Comparison of ENCODE assay signal across 18 cellular contexts in the genomic region with DNA sequence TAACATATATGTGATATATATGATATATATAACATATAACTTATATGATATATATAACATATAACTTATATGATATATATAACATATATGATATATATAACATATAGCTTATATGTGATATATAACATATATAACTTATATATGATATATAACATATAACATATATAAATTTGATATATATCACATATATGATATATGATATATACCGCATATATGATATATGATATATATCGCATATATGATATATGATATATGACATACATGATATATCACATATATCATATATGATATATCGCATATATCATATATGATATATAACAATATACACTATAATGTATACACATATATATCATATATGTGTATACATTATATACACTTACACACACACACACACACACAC.
A peak's percentile ranks its signal among the peaks of the same experiment; 100 is the strongest.
DNase-seq lines count a peak whose midpoint lies in the region; ATAC-seq, FAIRE-seq and TF ChIP-seq lines count a peak whose summit lies in the region.
"Had no signal": no experiment of that assay in that cellular context is flagged by ENCODE, and none has a peak within 500 bp of the region (broad histone marks: within the 10 kb centered on the region; RNA-seq: fewer than 3 reads in every experiment).

No MANE protein-coding gene starts in this region.

- no peak overlapping the region for H2AFZ ChIP-seq in HepG2 (ENCODE audit: low read length)
- H2AFZ ChIP-seq in K562 (ENCODE audit: low read depth, low read length): no peak overlapping the region
- no peak overlapping the region for H2AFZ ChIP-seq in mesenchymal stem cell (ENCODE audit: low read depth, low read length)
- H2AFZ ChIP-seq: GM23338 had no signal

- no peak overlapping the region for H3K4me2 ChIP-seq in HepG2 (ENCODE audit: low read depth, low read length)
- H3K4me2 ChIP-seq in K562 (ENCODE audit: insufficient read depth, low read length): no peak overlapping the region
- no peak overlapping the region for H3K4me2 ChIP-seq in mesenchymal stem cell (ENCODE audit: low read length, poor library complexity, severe bottlenecking)
- H3K4me2 ChIP-seq: GM23338 had no signal

- TF ChIP-seq POLR2A in HepG2 (IDR thresholded peaks at IDR 0.05; ENCODE audit: insufficient read depth in 1 of 2, low read depth in 2 of 2, low read length in 2 of 2) (no peak), right lobe of liver (IDR thresholded peaks at IDR 0.05) (no peak), K562 (conservative IDR thresholded peaks at IDR 0.05) (no peak)

- intact Hi-C loops in HepG2 (cut with micrococcal nuclease; ENCODE audit: unreplicated experiment): no loop called here
- intact Hi-C loops in right lobe of liver (cut with DNase I): no loop called here
- intact Hi-C loops in K562 (cut with micrococcal nuclease): no loop called here
- intact Hi-C loops in pancreas (cut with DNase I): no loop called here
- intact Hi-C loops in psoas muscle (cut with DNase I): no loop called here

- no peak overlapping the region for H3K14ac ChIP-seq in mesenchymal stem cell (ENCODE audit: low read length in 2 of 2)

- H4K8ac ChIP-seq in mesenchymal stem cell (ENCODE audit: low read length): no peak overlapping the region

- H3K27me3 ChIP-seq in HepG2 (ENCODE audit: control insufficient read depth in 1 of 2, insufficient read depth in 2 of 2, low read length in 2 of 2) (no peaks in the 10 kb centered on the region), right lobe of liver (no peaks in the 10 kb centered on the region), K562 (ENCODE audit: control insufficient read depth in 2 of 2, insufficient read depth in 2 of 2, low read length in 2 of 2) (no peaks in the 10 kb centered on the region), pancreas (no peaks in the 10 kb centered on the region), mesenchymal stem cell (ENCODE audit: control insufficient read depth in 1 of 2, insufficient read depth in 1 of 2, low read length in 2 of 2) (no peaks in the 10 kb centered on the region), psoas muscle (ENCODE audit: insufficient read depth in 3 of 3, low read length in 2 of 3) (no peaks in the 10 kb centered on the region)
- H3K27me3 ChIP-seq: BLaER1 treated with 17β-estradiol and CSF1 and Interleukin-3, amounts not matched to agents 10 nM and 100 nM had no signal

- no peak for ATAC-seq in HepG2
- ATAC-seq in right lobe of liver: no peak
- ATAC-seq in K562: no peak
- ATAC-seq in pancreas: no peak
- ATAC-seq in HG03521 (IDR thresholded peaks at IDR 0.05; ENCODE audit: unreplicated experiment): no peak
- no peak for ATAC-seq in psoas muscle
- ATAC-seq: CD8-positive, alpha-beta T cell; GM23338; HCT116 had no signal

- FAIRE-seq in HepG2 (lab: Jason Lieb, UNC): no peak
- no peak for FAIRE-seq in K562 (lab: Jason Lieb, UNC)
- peak; percentile 98 for FAIRE-seq in pancreas (lab: Jason Lieb, UNC)
- FAIRE-seq: GM12892, GM18507, H54, HTR-8/SVneo had no signal

- TF ChIP-seq EP300 in HepG2 (IDR thresholded peaks at IDR 0.05; ENCODE audit: low read depth in 2 of 2, low read length in 2 of 2) (no peak), HepG2 (CRISPR knock-in tag; IDR thresholded peaks at IDR 0.05; ENCODE audit: borderline replicate concordance) (no peak), K562 (IDR thresholded peaks at IDR 0.05; ENCODE audit: low read length) (no peak)

- H3K18ac ChIP-seq in mesenchymal stem cell (ENCODE audit: low read depth in 1 of 2, low read length in 2 of 2): no peak overlapping the region

- H3K27ac ChIP-seq in HepG2 (ENCODE audit: extremely low read length, insufficient read depth, low read length): no peak overlapping the region
- H3K27ac ChIP-seq in right lobe of liver: no peak overlapping the region
- no peak overlapping the region for H3K27ac ChIP-seq in K562 (ENCODE audit: extremely low read depth, low read depth, low read length)
- H3K27ac ChIP-seq in pancreas: no peak overlapping the region
- H3K27ac ChIP-seq in mesenchymal stem cell (ENCODE audit: low read length, poor library complexity, severe bottlenecking): no peak overlapping the region
- no peak overlapping the region for H3K27ac ChIP-seq in psoas muscle
- H3K27ac ChIP-seq: BLaER1 treated with 17β-estradiol and CSF1 and Interleukin-3, amounts not matched to agents 10 nM and 100 nM had no signal

- POLR2A ChIA-PET in HepG2 (lab: Yijun Ruan, JAX) (no interaction called here), K562 (lab: Yijun Ruan, JAX) (no interaction called here)

- H3K36me3 ChIP-seq in HepG2 (replicated peaks in 1 of 2; ENCODE audit: control insufficient read depth in 1 of 2, insufficient read depth in 2 of 2, low read length in 2 of 2) (no peaks in the 10 kb centered on the region), right lobe of liver (no peaks in the 10 kb centered on the region), K562 (ENCODE audit: control insufficient read depth, insufficient read depth, low read length) (peaks cover 8% of the 10 kb centered on the region; the same call in 2 of the 3 replicates), pancreas (no peaks in the 10 kb centered on the region), mesenchymal stem cell (ENCODE audit: control insufficient read depth in 1 of 2, insufficient read depth in 2 of 2, low read depth in 1 of 2, low read length in 2 of 2) (no peaks in the 10 kb centered on the region), psoas muscle (ENCODE audit: insufficient read depth in 1 of 2, low read depth in 1 of 2) (no peaks in the 10 kb centered on the region)

- H3K4me1 ChIP-seq in HepG2 (ENCODE audit: insufficient read depth, low read length) (peaks cover 23% of the 10 kb centered on the region), right lobe of liver (peaks cover 0 to 5% (median 0%) of the 10 kb centered on the region in 4 donors), K562 (replicated peaks in 1 of 2; ENCODE audit: control insufficient read depth in 2 of 2, insufficient read depth in 2 of 2, low read length in 2 of 2) (peaks cover 0 to 22% of the 10 kb centered on the region in 2 experiments; a peak in 3 of 5 replicates), pancreas (no peaks in the 10 kb centered on the region), mesenchymal stem cell (ENCODE audit: control insufficient read depth, insufficient read depth, low read depth, low read length) (peaks cover 2% of the 10 kb centered on the region), psoas muscle (no peaks in the 10 kb centered on the region)

- H2BK120ac ChIP-seq in mesenchymal stem cell (ENCODE audit: low read depth, low read length): no peak overlapping the region

- no peak overlapping the region for H2BK5ac ChIP-seq in mesenchymal stem cell (ENCODE audit: low read depth, low read length, poor library complexity, severe bottlenecking)

- H3K9me3 ChIP-seq in HepG2 (ENCODE audit: low read length) (no peaks in the 10 kb centered on the region), right lobe of liver (no peaks in the 10 kb centered on the region), K562 (replicated peaks; ENCODE audit: control insufficient read depth, insufficient read depth, low read depth, low read length) (peaks cover 7% of the 10 kb centered on the region; the same call in 1 of the 2 replicates), pancreas (no peaks in the 10 kb centered on the region), mesenchymal stem cell (ENCODE audit: control insufficient read depth, low read length) (no peaks in the 10 kb centered on the region), psoas muscle (no peaks in the 10 kb centered on the region)

- no peak for TF ChIP-seq RAD21 in HepG2 (CRISPR knock-in tag; IDR thresholded peaks at IDR 0.05)
- TF ChIP-seq RAD21 in K562 (CRISPR knock-in tag; conservative IDR thresholded peaks at IDR 0.05 in 1 of 2, IDR thresholded peaks at IDR 0.05 in 1 of 2): no peak

- H3K23ac ChIP-seq in mesenchymal stem cell (ENCODE audit: low read length in 2 of 2): no peak overlapping the region

- peaks cover 10% of the 10 kb centered on the region for H3K79me1 ChIP-seq in mesenchymal stem cell (replicated peaks; ENCODE audit: low read length, poor library complexity, severe bottlenecking)

- H3K79me2 ChIP-seq in HepG2 (ENCODE audit: insufficient read depth, low read length) (no peaks in the 10 kb centered on the region), K562 (ENCODE audit: control insufficient read depth, insufficient read depth, low read length) (peaks cover 7% of the 10 kb centered on the region; the same call in 1 of the 3 replicates)

- H3K9ac ChIP-seq in HepG2 (ENCODE audit: insufficient read depth, low read depth, low read length): no peak overlapping the region
- H3K9ac ChIP-seq in K562 (ENCODE audit: insufficient read depth in 1 of 2, low read depth in 2 of 2, low read length in 2 of 2): no peak overlapping the region
- H3K9ac ChIP-seq in mesenchymal stem cell (ENCODE audit: low read length): no peak overlapping the region
- H3K9ac ChIP-seq: BLaER1 treated with 17β-estradiol and CSF1 and Interleukin-3, amounts not matched to agents 10 nM and 100 nM had no signal

- H3K4ac ChIP-seq in mesenchymal stem cell (ENCODE audit: low read depth in 1 of 2, low read length in 2 of 2): no peak overlapping the region

- CTCF ChIA-PET in HepG2 (lab: Yijun Ruan, JAX; ENCODE audit: low intra/inter-chr PET ratio, low total read pairs) (no interaction called here), K562 (lab: Yijun Ruan, JAX; ENCODE audit: low intra/inter-chr PET ratio) (no interaction called here)

- BruUV-seq in HepG2 (replicated peaks; lab: Mats Ljungman, UMichigan): no TSS peak
- BruUV-seq in K562 (replicated peaks; lab: Mats Ljungman, UMichigan): no TSS peak

- 85% methylated on average over 3 of the region's 3 CpGs for WGBS in HepG2 (ENCODE audit: low lambda C conversion rate)
- WGBS in right lobe of liver (ENCODE audit: insufficient coverage, low coverage, low lambda C conversion rate, missing lambda C conversion rate): 40% methylated on average over 2 of the region's 3 CpGs
- 97% methylated on average over 3 of the region's 3 CpGs for WGBS in K562 (ENCODE audit: insufficient coverage, low coverage, missing lambda C conversion rate)
- 77 to 95% methylated on average over 3 of the region's 3 CpGs for WGBS in pancreas, 2 donors
- WGBS in mesenchymal stem cell: no CpG with 5 or more reads among the region's 3 CpGs
- 71 to 96% (median 77%) methylated on average over 3 of the region's 3 CpGs for WGBS in psoas muscle, 3 donors

- H3K4me3 ChIP-seq in HepG2 (replicated peaks in 1 of 3; ENCODE audit: insufficient read depth in 1 of 3, low read depth in 2 of 3, low read length in 3 of 3) (no peak overlapping the region), right lobe of liver (no peak overlapping the region), K562 (no peak overlapping the region), pancreas (no peak overlapping the region), mesenchymal stem cell (ENCODE audit: insufficient read depth in 1 of 2, low read depth in 1 of 2, low read length in 2 of 2) (no peak overlapping the region), psoas muscle (no peak overlapping the region)
- H3K4me3 ChIP-seq: BLaER1 treated with 17β-estradiol and CSF1 and Interleukin-3, amounts not matched to agents 10 nM and 100 nM; GM23338 had no signal

- no peak overlapping the region for H4K91ac ChIP-seq in mesenchymal stem cell (ENCODE audit: low read length)

- no peak overlapping the region for H2BK15ac ChIP-seq in mesenchymal stem cell (ENCODE audit: low read depth, poor library complexity, severe bottlenecking)

- H3K9me1 ChIP-seq in K562 (ENCODE audit: control insufficient read depth, insufficient read depth, low read length): no peaks in the 10 kb centered on the region

- no peak overlapping the region for H2AK5ac ChIP-seq in mesenchymal stem cell (ENCODE audit: low read length, severe bottlenecking)

- in situ Hi-C loops in HepG2 (cut with HindIII; ENCODE audit: extremely low pct_ligation_motif_present, low pct_unique_long_range_greater_than_20kb) (no loop called here), K562 (cut with MboI) (no loop called here)

- no peaks in the 10 kb centered on the region for H4K20me1 ChIP-seq in HepG2 (ENCODE audit: insufficient read depth, low read length)
- no peaks in the 10 kb centered on the region for H4K20me1 ChIP-seq in K562 (replicated peaks; ENCODE audit: control insufficient read depth, insufficient read depth, low read length)
- H4K20me1 ChIP-seq: BLaER1 treated with 17β-estradiol and CSF1 and Interleukin-3, amounts not matched to agents 10 nM and 100 nM had no signal

- no peak for TF ChIP-seq CTCF in HepG2 (CRISPR knock-in tag; IDR thresholded peaks at IDR 0.05)
- no peak for TF ChIP-seq CTCF in right lobe of liver (IDR thresholded peaks at IDR 0.05)
- TF ChIP-seq CTCF in K562 (IDR thresholded peaks at IDR 0.05 in 2 of 3, conservative IDR thresholded peaks at IDR 0.05 in 1 of 3; ENCODE audit: insufficient read depth in 2 of 3, low read depth in 1 of 3, low read length in 3 of 3): no peak
- TF ChIP-seq CTCF in pancreas (IDR thresholded peaks at IDR 0.05): no peak
- no peak for TF ChIP-seq CTCF in psoas muscle (IDR thresholded peaks at IDR 0.05)

- no peak overlapping the region for H2BK12ac ChIP-seq in mesenchymal stem cell (ENCODE audit: low read length in 2 of 2)

- DNase-seq in HepG2 (ENCODE audit: low spot score) (no peak), right lobe of liver (no peak), K562 (ENCODE audit: extremely low read depth in 1 of 4, low spot score in 3 of 4) (no peak), pancreas (no peak), mesenchymal stem cell (no peak), psoas muscle (no peak)
- DNase-seq: 8988T; CD8-positive, alpha-beta T cell; GDM1; HFFc6 had no signal

Comparison
In these comparisons a context has a peak if more than half of its experiments do, and no peak if none do; other contexts are left out.
1. Of the 241 proteins assayed by ChIP-seq in both HepG2 and K562: peak only in HepG2: NFIC; only in K562: none; in both: none; in neither: 239; mixed calls (peak in some experiments, not most) for 1.